Comparison of ENCODE assay signal across 11 cellular contexts in genomic region chr1:62523860-62524259, GRCh38.
"Had no signal": no experiment of that assay in that cellular context is flagged by ENCODE, and none has a peak within 500 bp of the region (broad histone marks: within the 10 kb centered on the region; RNA-seq: fewer than 3 reads in every experiment).

No MANE protein-coding gene starts in this region.

- H2AFZ ChIP-seq: GM23248, GM23338 had no signal

- H3K36me3 ChIP-seq: HAP-1 had no signal

- FAIRE-seq: H1, H54 had no signal

- H3K9me3 ChIP-seq: HAP-1 had no signal

- H3K4me2 ChIP-seq: GM23338 had no signal

- ATAC-seq: GM23338, HCT116 had no signal

- DNase-seq: GM23248, GOT3, H7, H9, HCEC 1CT, HFFc6 had no signal

- H3K4me3 ChIP-seq: GM23248, GM23338, HAP-1 had no signal

- H3K27ac ChIP-seq: GM23248 had no signal

- H3K9ac ChIP-seq: GM23248 had no signal
